Comparison of ENCODE assay signal across 1 cellular context in the genomic region with DNA sequence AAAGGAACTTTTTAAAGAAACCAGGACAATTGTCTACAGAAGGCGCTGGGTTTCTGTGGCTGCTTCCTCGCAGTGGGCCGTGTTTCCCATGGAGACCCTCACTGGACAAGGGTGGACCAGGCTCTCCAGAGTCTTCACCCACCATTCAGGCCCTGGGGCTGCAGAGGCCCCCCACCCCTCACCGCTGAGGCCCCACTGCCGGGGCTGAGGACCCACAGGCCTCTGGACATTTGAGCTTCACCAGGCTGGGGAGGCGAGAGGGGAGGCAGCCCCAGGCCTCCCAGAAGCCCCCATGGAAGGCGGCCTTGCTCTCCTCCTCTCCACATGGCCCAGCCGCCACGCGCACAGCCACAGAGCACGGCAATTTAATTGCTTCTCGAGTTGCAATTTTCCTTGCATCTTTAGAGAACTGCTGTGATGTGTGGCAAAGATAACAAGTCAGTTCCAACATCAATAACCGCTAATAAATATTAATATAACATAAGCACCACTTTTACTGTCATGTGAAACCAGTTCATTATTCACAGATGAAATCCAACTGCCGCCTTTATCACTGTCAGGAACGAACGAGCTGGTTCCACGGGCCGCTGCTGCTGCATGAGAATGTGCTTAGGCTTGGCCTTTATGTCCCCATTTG.
TF ChIP-seq lines count a peak whose summit lies in the region.

No MANE protein-coding gene starts in this region.

TF ChIP-seq in WTC11, 78 proteins besides CTCF, POLR2A, EP300 and RAD21 (continued from another document):
- TF ChIP-seq, protein P1, sequence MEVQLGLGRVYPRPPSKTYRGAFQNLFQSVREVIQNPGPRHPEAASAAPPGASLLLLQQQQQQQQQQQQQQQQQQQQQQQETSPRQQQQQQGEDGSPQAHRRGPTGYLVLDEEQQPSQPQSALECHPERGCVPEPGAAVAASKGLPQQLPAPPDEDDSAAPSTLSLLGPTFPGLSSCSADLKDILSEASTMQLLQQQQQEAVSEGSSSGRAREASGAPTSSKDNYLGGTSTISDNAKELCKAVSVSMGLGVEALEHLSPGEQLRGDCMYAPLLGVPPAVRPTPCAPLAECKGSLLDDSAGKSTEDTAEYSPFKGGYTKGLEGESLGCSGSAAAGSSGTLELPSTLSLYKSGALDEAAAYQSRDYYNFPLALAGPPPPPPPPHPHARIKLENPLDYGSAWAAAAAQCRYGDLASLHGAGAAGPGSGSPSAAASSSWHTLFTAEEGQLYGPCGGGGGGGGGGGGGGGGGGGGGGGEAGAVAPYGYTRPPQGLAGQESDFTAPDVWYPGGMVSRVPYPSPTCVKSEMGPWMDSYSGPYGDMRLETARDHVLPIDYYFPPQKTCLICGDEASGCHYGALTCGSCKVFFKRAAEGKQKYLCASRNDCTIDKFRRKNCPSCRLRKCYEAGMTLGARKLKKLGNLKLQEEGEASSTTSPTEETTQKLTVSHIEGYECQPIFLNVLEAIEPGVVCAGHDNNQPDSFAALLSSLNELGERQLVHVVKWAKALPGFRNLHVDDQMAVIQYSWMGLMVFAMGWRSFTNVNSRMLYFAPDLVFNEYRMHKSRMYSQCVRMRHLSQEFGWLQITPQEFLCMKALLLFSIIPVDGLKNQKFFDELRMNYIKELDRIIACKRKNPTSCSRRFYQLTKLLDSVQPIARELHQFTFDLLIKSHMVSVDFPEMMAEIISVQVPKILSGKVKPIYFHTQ (CRISPR knock-in tag; IDR thresholded peaks at IDR 0.05), result no peak
- TF ChIP-seq GABPB1 (CRISPR knock-in tag; IDR thresholded peaks at IDR 0.05), result no peak
- TF ChIP-seq, protein P2, sequence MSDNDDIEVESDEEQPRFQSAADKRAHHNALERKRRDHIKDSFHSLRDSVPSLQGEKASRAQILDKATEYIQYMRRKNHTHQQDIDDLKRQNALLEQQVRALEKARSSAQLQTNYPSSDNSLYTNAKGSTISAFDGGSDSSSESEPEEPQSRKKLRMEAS (CRISPR knock-in tag; IDR thresholded peaks at IDR 0.05), result no peak
- TF ChIP-seq JAZF1 (CRISPR knock-in tag; IDR thresholded peaks at IDR 0.05), result no peak
- no peak for TF ChIP-seq ZBTB21 (CRISPR knock-in tag; IDR thresholded peaks at IDR 0.05; ENCODE audit: borderline replicate concordance)
